ENCODE assay signal across 1 cellular context in the genomic region with DNA sequence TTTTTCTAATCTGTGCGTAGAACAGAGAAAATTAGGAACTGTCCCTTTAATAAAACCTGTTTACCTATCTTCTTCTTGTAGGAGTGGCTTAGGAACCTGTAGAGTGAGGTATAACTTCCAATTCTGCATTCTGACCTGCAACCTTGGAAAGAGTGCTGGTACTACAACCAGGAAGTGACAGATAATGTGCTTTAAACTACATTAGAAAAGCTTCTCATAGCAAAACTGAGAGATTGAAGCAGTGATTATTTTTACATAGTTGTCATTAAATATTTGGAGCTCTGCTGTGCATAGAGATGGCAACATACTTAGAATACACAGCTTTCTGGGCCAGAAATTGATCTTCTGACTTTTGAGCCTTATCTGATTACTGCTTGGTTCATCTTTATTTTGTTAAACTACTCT.
TF ChIP-seq lines count a peak whose summit lies in the region.

No MANE protein-coding gene starts in this region.

TF ChIP-seq in GM12878, 131 proteins besides CTCF, POLR2A, EP300 and RAD21:
- no peak for TF ChIP-seq CEBPB (IDR thresholded peaks at IDR 0.05; ENCODE audit: borderline replicate concordance in 1 of 2, low read depth in 2 of 2, low read length in 2 of 2)
- no peak for TF ChIP-seq HDAC2 (IDR thresholded peaks at IDR 0.05)
- no peak for TF ChIP-seq BCLAF1 (IDR thresholded peaks at IDR 0.05)
- TF ChIP-seq PAX8 (IDR thresholded peaks at IDR 0.05), result no peak
- TF ChIP-seq YY1 (IDR thresholded peaks at IDR 0.05; ENCODE audit: low read depth, low read length), result no peak
- TF ChIP-seq REST (IDR thresholded peaks at IDR 0.05; ENCODE audit: low read depth, low read length), result no peak
- TF ChIP-seq CBFB (IDR thresholded peaks at IDR 0.05; ENCODE audit: low read depth), result no peak
- no peak for TF ChIP-seq BACH1 (IDR thresholded peaks at IDR 0.05; ENCODE audit: borderline replicate concordance)
- no peak for TF ChIP-seq MTA3 (IDR thresholded peaks at IDR 0.05; ENCODE audit: borderline replicate concordance, low read length)
- TF ChIP-seq, protein P1, sequence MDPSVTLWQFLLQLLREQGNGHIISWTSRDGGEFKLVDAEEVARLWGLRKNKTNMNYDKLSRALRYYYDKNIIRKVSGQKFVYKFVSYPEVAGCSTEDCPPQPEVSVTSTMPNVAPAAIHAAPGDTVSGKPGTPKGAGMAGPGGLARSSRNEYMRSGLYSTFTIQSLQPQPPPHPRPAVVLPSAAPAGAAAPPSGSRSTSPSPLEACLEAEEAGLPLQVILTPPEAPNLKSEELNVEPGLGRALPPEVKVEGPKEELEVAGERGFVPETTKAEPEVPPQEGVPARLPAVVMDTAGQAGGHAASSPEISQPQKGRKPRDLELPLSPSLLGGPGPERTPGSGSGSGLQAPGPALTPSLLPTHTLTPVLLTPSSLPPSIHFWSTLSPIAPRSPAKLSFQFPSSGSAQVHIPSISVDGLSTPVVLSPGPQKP (IDR thresholded peaks at IDR 0.05; ENCODE audit: low read depth, low read length), result no peak
- TF ChIP-seq NR2F1 (conservative IDR thresholded peaks at IDR 0.05), result no peak
- TF ChIP-seq NBN (IDR thresholded peaks at IDR 0.05), result no peak
- TF ChIP-seq CREM (IDR thresholded peaks at IDR 0.05; ENCODE audit: low read depth), result no peak
- TF ChIP-seq ASH2L (IDR thresholded peaks at IDR 0.05; ENCODE audit: borderline replicate concordance, low read depth), result no peak
- no peak for TF ChIP-seq MYB (IDR thresholded peaks at IDR 0.05; ENCODE audit: borderline replicate concordance, low read depth, low read length)
- no peak for TF ChIP-seq HDAC6 (IDR thresholded peaks at IDR 0.05; ENCODE audit: unreplicated experiment)
- no peak for TF ChIP-seq RAD51 (IDR thresholded peaks at IDR 0.05)
- TF ChIP-seq NFYA (IDR thresholded peaks at IDR 0.05; ENCODE audit: borderline replicate concordance, low read depth, low read length), result no peak
- no peak for TF ChIP-seq E4F1 (IDR thresholded peaks at IDR 0.05; ENCODE audit: borderline replicate concordance, partially characterized antibody)
- TF ChIP-seq, protein P2, sequence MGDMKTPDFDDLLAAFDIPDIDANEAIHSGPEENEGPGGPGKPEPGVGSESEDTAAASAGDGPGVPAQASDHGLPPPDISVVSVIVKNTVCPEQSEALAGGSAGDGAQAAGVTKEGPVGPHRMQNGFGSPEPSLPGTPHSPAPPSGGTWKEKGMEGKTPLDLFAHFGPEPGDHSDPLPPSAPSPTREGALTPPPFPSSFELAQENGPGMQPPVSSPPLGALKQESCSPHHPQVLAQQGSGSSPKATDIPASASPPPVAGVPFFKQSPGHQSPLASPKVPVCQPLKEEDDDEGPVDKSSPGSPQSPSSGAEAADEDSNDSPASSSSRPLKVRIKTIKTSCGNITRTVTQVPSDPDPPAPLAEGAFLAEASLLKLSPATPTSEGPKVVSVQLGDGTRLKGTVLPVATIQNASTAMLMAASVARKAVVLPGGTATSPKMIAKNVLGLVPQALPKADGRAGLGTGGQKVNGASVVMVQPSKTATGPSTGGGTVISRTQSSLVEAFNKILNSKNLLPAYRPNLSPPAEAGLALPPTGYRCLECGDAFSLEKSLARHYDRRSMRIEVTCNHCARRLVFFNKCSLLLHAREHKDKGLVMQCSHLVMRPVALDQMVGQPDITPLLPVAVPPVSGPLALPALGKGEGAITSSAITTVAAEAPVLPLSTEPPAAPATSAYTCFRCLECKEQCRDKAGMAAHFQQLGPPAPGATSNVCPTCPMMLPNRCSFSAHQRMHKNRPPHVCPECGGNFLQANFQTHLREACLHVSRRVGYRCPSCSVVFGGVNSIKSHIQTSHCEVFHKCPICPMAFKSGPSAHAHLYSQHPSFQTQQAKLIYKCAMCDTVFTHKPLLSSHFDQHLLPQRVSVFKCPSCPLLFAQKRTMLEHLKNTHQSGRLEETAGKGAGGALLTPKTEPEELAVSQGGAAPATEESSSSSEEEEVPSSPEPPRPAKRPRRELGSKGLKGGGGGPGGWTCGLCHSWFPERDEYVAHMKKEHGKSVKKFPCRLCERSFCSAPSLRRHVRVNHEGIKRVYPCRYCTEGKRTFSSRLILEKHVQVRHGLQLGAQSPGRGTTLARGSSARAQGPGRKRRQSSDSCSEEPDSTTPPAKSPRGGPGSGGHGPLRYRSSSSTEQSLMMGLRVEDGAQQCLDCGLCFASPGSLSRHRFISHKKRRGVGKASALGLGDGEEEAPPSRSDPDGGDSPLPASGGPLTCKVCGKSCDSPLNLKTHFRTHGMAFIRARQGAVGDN (IDR thresholded peaks at IDR 0.05), result no peak
